26 cellular contexts compared by ENCODE assay signal in the genomic region with DNA sequence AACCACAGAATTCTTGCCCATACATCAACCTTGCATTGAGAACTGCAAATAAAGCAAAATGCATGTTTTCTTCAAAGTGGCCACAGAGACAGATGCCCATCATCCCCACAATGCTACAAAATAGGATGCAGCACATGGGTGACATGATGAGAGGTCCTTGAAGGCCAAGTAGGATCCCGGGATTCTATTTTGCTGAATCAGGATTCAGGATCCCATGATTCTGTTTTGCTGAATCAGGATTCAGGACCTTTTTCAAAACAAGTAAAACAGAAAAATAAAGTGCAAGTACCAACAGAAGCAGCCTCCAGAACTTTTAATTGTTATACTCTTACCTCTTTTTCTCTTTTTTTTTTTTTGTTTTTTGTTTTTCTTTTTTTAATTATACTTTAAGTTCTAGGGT.
"Had no signal": no experiment of that assay in that cellular context is flagged by ENCODE, and none has a peak within 500 bp of the region (broad histone marks: within the 10 kb centered on the region; RNA-seq: fewer than 3 reads in every experiment).

No MANE protein-coding gene starts in this region.

- H3K4me3 ChIP-seq: colonic mucosa, esophagus squamous epithelium, gastrocnemius medialis, heart right ventricle, left lung, lower lobe of right lung, mucosa of descending colon had no signal

- H3K9me3 ChIP-seq: colonic mucosa, esophagus squamous epithelium, gastrocnemius medialis, heart right ventricle, left lung, lower lobe of right lung had no signal

- H3K36me3 ChIP-seq: colonic mucosa, esophagus squamous epithelium, gastrocnemius medialis, heart right ventricle, left lung, lower lobe of right lung had no signal

- H3K27me3 ChIP-seq: colonic mucosa, esophagus squamous epithelium, gastrocnemius medialis, heart right ventricle, left lung had no signal

- H3K27ac ChIP-seq: colonic mucosa, epithelial cell of prostate, gastrocnemius medialis, heart right ventricle, left lung, lower lobe of right lung had no signal

- FAIRE-seq: endometrium, islet of Langerhans, keratinocyte had no signal

- H3K4me1 ChIP-seq: colonic mucosa had no signal

- DNase-seq: colonic mucosa; cortex of kidney; effector CD8-positive, alpha-beta T cell; effector memory CD8-positive, alpha-beta T cell; endodermal cell; erythroblast; esophagus squamous epithelium; foreskin fibroblast; foreskin melanocyte; gastrocnemius medialis; glutamatergic neuron; head of caudate nucleus; heart right ventricle; hippocampal formation; left cardiac atrium; left lung; left ventricle myocardium superior; lower lobe of right lung; mesenchymal stem cell; mucosa of descending colon; naive B cell had no signal

- ATAC-seq: effector memory CD8-positive, alpha-beta T cell; esophagus mucosa; gastrocnemius medialis; left cardiac atrium; left lung; lower lobe of right lung; mucosa of descending colon had no signal
